In genomic region chrX:1452497-1453389, GRCh38 we compare ENCODE assay signal across 1 cellular context.
TF ChIP-seq lines count a peak whose summit lies in the region.

Gene ASMTL, minus strand, starts transcription at chrX:1452909. Its CDS starts 69 bp downstream, at chrX:1452840.

TF ChIP-seq in WTC11, 78 proteins besides CTCF, POLR2A, EP300 and RAD21 (continued from another document and continues in another):
- no peak for TF ChIP-seq ZBTB43 (CRISPR knock-in tag; IDR thresholded peaks at IDR 0.05)
- no peak for TF ChIP-seq ZNF138 (CRISPR knock-in tag; conservative IDR thresholded peaks at IDR 0.05)
- no peak for TF ChIP-seq ZNF671 (CRISPR knock-in tag; IDR thresholded peaks at IDR 0.05)
- TF ChIP-seq ZNF219 (CRISPR knock-in tag; IDR thresholded peaks at IDR 0.05; ENCODE audit: borderline replicate concordance) = no peak
- 0 out of 2 replicates have a peak, but pooled peaks have one; percentile 64 for TF ChIP-seq HMGXB4 (CRISPR knock-in tag; IDR thresholded peaks at IDR 0.05)
- no peak for TF ChIP-seq OVOL2 (CRISPR knock-in tag; IDR thresholded peaks at IDR 0.05; ENCODE audit: borderline replicate concordance)
- no peak for TF ChIP-seq E2F4 (CRISPR knock-in tag; IDR thresholded peaks at IDR 0.05; ENCODE audit: borderline replicate concordance, low read depth)
- TF ChIP-seq IRF2 (CRISPR knock-in tag; IDR thresholded peaks at IDR 0.05; ENCODE audit: borderline replicate concordance, low read depth) = no peak
- TF ChIP-seq PRRX2 (CRISPR knock-in tag; IDR thresholded peaks at IDR 0.05) = no peak
- TF ChIP-seq E2F5 (CRISPR knock-in tag; IDR thresholded peaks at IDR 0.05) = peak; percentile 81; the same call in 1 of the 2 replicates
- 0 out of 2 replicates have a peak, but pooled peaks have one; percentile 49 for TF ChIP-seq CREM (CRISPR knock-in tag; IDR thresholded peaks at IDR 0.05)
- TF ChIP-seq USF2 (CRISPR knock-in tag; IDR thresholded peaks at IDR 0.05) = no peak; the same call in 1 of the 2 replicates
- no peak for TF ChIP-seq CDX4 (CRISPR knock-in tag; IDR thresholded peaks at IDR 0.05; ENCODE audit: borderline replicate concordance)
- TF ChIP-seq AFF4 (CRISPR knock-in tag; IDR thresholded peaks at IDR 0.05; ENCODE audit: borderline replicate concordance) = no peak
- TF ChIP-seq ZMAT4 (CRISPR knock-in tag; IDR thresholded peaks at IDR 0.05) = no peak
- no peak for TF ChIP-seq ERG (CRISPR knock-in tag; IDR thresholded peaks at IDR 0.05)
- TF ChIP-seq SMAD4 (CRISPR knock-in tag; IDR thresholded peaks at IDR 0.05) = no peak
- TF ChIP-seq ZNF317 (CRISPR knock-in tag; IDR thresholded peaks at IDR 0.05; ENCODE audit: borderline replicate concordance, low read depth) = no peak
- no peak for TF ChIP-seq JAZF1 (CRISPR knock-in tag; IDR thresholded peaks at IDR 0.05)
- TF ChIP-seq FOXP1 (CRISPR knock-in tag; IDR thresholded peaks at IDR 0.05; ENCODE audit: borderline replicate concordance) = peak; percentile 73; the same call in 1 of the 2 replicates
- peak; percentile 98 for TF ChIP-seq SP1 (CRISPR knock-in tag; conservative IDR thresholded peaks at IDR 0.05)
- TF ChIP-seq MAX (CRISPR knock-in tag; IDR thresholded peaks at IDR 0.05) = peak; percentile 69
- TF ChIP-seq RELA (CRISPR knock-in tag; IDR thresholded peaks at IDR 0.05; ENCODE audit: borderline replicate concordance) = no peak
- TF ChIP-seq ZNF532 (CRISPR knock-in tag; IDR thresholded peaks at IDR 0.05; ENCODE audit: borderline replicate concordance) = no peak
- TF ChIP-seq ZNF121 (CRISPR knock-in tag; IDR thresholded peaks at IDR 0.05) = no peak
- TF ChIP-seq GTF2I (CRISPR knock-in tag; conservative IDR thresholded peaks at IDR 0.05) = no peak
- TF ChIP-seq PRDM15 (CRISPR knock-in tag; IDR thresholded peaks at IDR 0.05) = no peak
- TF ChIP-seq JUN (CRISPR knock-in tag; IDR thresholded peaks at IDR 0.05) = no peak
- no peak for TF ChIP-seq ZNF416 (CRISPR knock-in tag; IDR thresholded peaks at IDR 0.05)
- no peak for TF ChIP-seq ATF1 (CRISPR knock-in tag; IDR thresholded peaks at IDR 0.05)
- TF ChIP-seq ZNF512 (CRISPR knock-in tag; IDR thresholded peaks at IDR 0.05; ENCODE audit: borderline replicate concordance) = no peak
- TF ChIP-seq MXD4 (CRISPR knock-in tag; IDR thresholded peaks at IDR 0.05; ENCODE audit: borderline replicate concordance) = no peak
